In the genomic region with DNA sequence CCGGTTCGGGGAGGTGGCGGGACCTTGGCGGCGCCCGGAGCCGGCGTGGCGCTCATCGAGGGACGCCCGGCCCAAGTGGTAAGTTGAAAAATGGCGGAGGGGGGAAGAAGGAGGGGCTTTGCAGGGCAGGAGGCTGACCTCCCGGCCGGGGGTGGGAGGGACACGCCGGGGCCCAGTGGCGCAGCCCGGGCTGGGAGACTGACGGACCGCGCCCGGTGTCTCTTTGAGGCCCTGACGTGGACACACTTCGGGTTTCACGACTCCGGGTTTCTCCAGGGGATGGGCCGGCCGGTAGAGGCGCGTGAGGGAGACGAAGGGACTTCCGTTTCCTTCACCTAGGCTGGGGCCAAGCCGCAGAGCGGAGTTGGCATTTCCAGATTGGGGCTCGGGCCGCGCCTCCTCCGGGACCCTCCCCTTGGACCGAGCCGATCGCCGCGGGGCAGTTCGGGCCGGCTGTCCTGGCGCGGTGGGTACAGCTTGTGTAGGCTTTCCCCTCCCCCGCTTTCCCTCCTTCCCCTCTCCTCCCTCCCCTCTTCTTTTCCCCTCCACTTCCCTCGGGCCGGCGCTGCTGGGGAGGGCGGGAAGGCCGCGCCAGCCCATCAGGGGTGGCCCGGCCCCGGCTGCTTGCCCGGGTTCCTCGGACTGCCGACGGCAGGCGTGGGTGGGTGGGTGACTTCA, we compare ENCODE assay signal across 9 cellular contexts. TPM values are rescaled to one million over a fixed set of nuclear protein-coding genes. Genes with fewer than 3 reads are reported as not detected.
A peak's percentile ranks its signal among the peaks of the same experiment; 100 is the strongest.
DNase-seq lines count a peak whose midpoint lies in the region; ATAC-seq, FAIRE-seq and TF ChIP-seq lines count a peak whose summit lies in the region.
"Had no signal": no experiment of that assay in that cellular context is flagged by ENCODE, and none has a peak within 500 bp of the region (broad histone marks: within the 10 kb centered on the region; RNA-seq: fewer than 3 reads in every experiment).

A gene (plus strand): TSS at position 226 of the 678 bp plus-strand sequence. CDS start 25,610 bp downstream, outside the sequence.

- peaks cover 35% of the 10 kb centered on the region for H3K79me2 ChIP-seq in ACC112 (ENCODE audit: control insufficient read depth, insufficient read depth, low read length, unreplicated experiment)
- peaks cover 37% of the 10 kb centered on the region for H3K79me2 ChIP-seq in keratinocyte (ENCODE audit: control insufficient read depth, insufficient read depth, low read length)

- no peaks in the 10 kb centered on the region for H4K20me1 ChIP-seq in keratinocyte (ENCODE audit: control insufficient read depth, extremely low read depth, insufficient read depth, low read length)

- H3K9ac ChIP-seq in keratinocyte (ENCODE audit: control insufficient read depth, extremely low read depth, insufficient read depth, low read length) = peak within 1 kb of the TSS; percentile 88

- peak in 1 of 3 experiments; percentile 3 for TF ChIP-seq CTCF in keratinocyte (optimal IDR thresholded peaks at IDR 0.05 in 1 of 3, IDR thresholded peaks at IDR 0.05 in 1 of 3, conservative IDR thresholded peaks at IDR 0.05 in 1 of 3; ENCODE audit: extremely low read depth in 1 of 3, insufficient read depth in 2 of 3, low read length in 3 of 3)

- peak within 1 kb of the TSS; percentile 98 for H3K4me3 ChIP-seq in ACC112 (ENCODE audit: low read depth, low read length)
- H3K4me3 ChIP-seq in keratinocyte (ENCODE audit: control insufficient read depth in 2 of 3, extremely low read depth in 1 of 3, insufficient read depth in 2 of 3, low read depth in 1 of 3, low read length in 3 of 3) = peak within 1 kb of the TSS; percentile 66 to 77 (median 72)

- H3K27ac ChIP-seq in ACC112 (ENCODE audit: low read depth, low read length) (peak within 1 kb of the TSS; percentile 99), keratinocyte (ENCODE audit: control insufficient read depth, insufficient read depth, low read length) (peak within 1 kb of the TSS; percentile 83)

- dilution Hi-C loops in keratinocyte (cut with MboI; ENCODE audit: extremely low pct_ligation_motif_present, low sequenced_read_pairs) = no loop called here

- no peak for FAIRE-seq in keratinocyte (lab: Jason Lieb, UNC)
- FAIRE-seq: TTC549 had no signal

- ATAC-seq in GM18517 (IDR thresholded peaks at IDR 0.05; ENCODE audit: unreplicated experiment) (peak; percentile 56), HG03045 (IDR thresholded peaks at IDR 0.05; ENCODE audit: unreplicated experiment) (peak; percentile 89)
- ATAC-seq in activated CD4-positive, CD25-positive, alpha-beta regulatory T cell treated with anti-CD3 and anti-CD28 coated beads, Interleukin-2, amount 50 U/mL, for 24 hours = peak; percentile 78

- DNase-seq in NCI-H2196 treated with DMSO at 0.1 percent for 48 hours (lab: John Stamatoyannopoulos, UW; ENCODE audit: unreplicated experiment) (peak; percentile 68), cerebellar cortex (ENCODE audit: low spot score) (peak; percentile 79), keratinocyte (ENCODE audit: low read depth, low spot score) (peak; percentile 41)
- DNase-seq in stimulated activated CD4-positive, alpha-beta T cell treated with anti-CD3 and anti-CD28 coated beads, Interleukin-15, amount 100 ng/mL, for 24 hours = peak; percentile 77

- H3K9me3 ChIP-seq in keratinocyte (ENCODE audit: control insufficient read depth, low read depth, low read length) = no peaks in the 10 kb centered on the region

- H3K4me2 ChIP-seq in keratinocyte (ENCODE audit: control insufficient read depth, extremely low read depth, insufficient read depth, low read depth, low read length) = peak within 1 kb of the TSS; percentile 86

- no peaks in the 10 kb centered on the region for H3K27me3 ChIP-seq in ACC112 (ENCODE audit: insufficient read depth, low read length)
- H3K27me3 ChIP-seq in keratinocyte (ENCODE audit: control insufficient read depth, extremely low read depth, insufficient read depth, low read length) = no peaks in the 10 kb centered on the region

- H3K9me1 ChIP-seq in keratinocyte (ENCODE audit: control insufficient read depth, extremely low read depth, insufficient read depth, low read length) = no peaks in the 10 kb centered on the region

- no peaks in the 10 kb centered on the region for H3K36me3 ChIP-seq in ACC112 (ENCODE audit: insufficient read depth, low read length)
- no peaks in the 10 kb centered on the region for H3K36me3 ChIP-seq in keratinocyte (ENCODE audit: control insufficient read depth in 2 of 2, extremely low read depth in 1 of 2, insufficient read depth in 2 of 2, low read length in 2 of 2)

- H2AFZ ChIP-seq in ACC112 (ENCODE audit: low read length, unreplicated experiment) (peak within 1 kb of the TSS; percentile 60), keratinocyte (ENCODE audit: control insufficient read depth, low read length) (peak within 1 kb of the TSS; percentile 61)

- H3K4me1 ChIP-seq in ACC112 (ENCODE audit: control insufficient read depth, insufficient read depth, low read length, unreplicated experiment) = no peaks in the 10 kb centered on the region
- peaks cover 5% of the 10 kb centered on the region for H3K4me1 ChIP-seq in keratinocyte (ENCODE audit: control insufficient read depth, extremely low read depth, insufficient read depth, low read length)

RNA-seq across cellular contexts. Expression of the gene that starts here (rescaled TPM):
- polyA plus RNA-seq in keratinocyte = 13.2 to 18.3 TPM (median 14.5 TPM) in 3 replicates
- polyA plus RNA-seq in keratinocyte (2011; ENCODE audit: low read depth) = 20.4 TPM
- polyA plus RNA-seq in keratinocyte (2011; cell fraction: cytosol; rRNA removed) = 7.2 and 9.8 TPM in 2 replicates
- polyA plus RNA-seq in keratinocyte (2011; cell fraction: nucleus; rRNA removed) = 17.8 and 18.3 TPM in 2 replicates
- 14.2 and 16.5 TPM in 2 replicates for polyA plus RNA-seq in keratinocyte (2012; ENCODE audit: low replicate concordance)
- polyA minus RNA-seq in keratinocyte = 3.1 to 15.2 TPM (median 6.9 TPM) in 3 replicates
- polyA minus RNA-seq in keratinocyte (2011; cell fraction: cytosol; rRNA and poly(A)+ RNA removed) = 15.5 TPM
- polyA minus RNA-seq in keratinocyte (2011; cell fraction: nucleus; rRNA and poly(A)+ RNA removed) = 16.7 and 23.1 TPM in 2 replicates

Comparison
In these comparisons a context has a peak if more than half of its experiments do, and no peak if none do; other contexts are left out.
1. Peak in every context shown above with its lines: DNase-seq, ATAC-seq, H3K4me3 ChIP-seq and H3K27ac ChIP-seq.